8 cellular contexts compared by ENCODE assay signal in the genomic region with DNA sequence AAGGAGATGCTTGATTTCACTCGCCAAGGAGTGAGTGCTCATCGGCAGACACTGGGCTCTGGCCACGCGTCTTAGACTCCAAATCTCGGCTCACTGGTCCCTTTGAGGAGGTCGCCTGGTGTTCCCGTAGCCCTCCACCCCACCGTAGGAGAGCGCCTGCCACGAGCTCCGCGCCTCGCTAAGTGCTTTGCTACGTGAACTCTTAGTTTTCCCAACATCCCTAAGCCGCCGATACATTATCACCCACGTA. TPM values are rescaled to one million over a fixed set of nuclear protein-coding genes. Genes with fewer than 3 reads are reported as not detected.
A peak's percentile ranks its signal among the peaks of the same experiment; 100 is the strongest.
DNase-seq lines count a peak whose midpoint lies in the region; TF ChIP-seq lines count a peak whose summit lies in the region.

No MANE protein-coding gene starts in this region.

- TF ChIP-seq CTCF in epithelial cell of esophagus (IDR thresholded peaks at IDR 0.05; ENCODE audit: insufficient read depth, low read depth, low read length, missing control alignments) (no peak), osteoblast (IDR thresholded peaks at IDR 0.05; ENCODE audit: extremely low read depth, low read depth, low read length) (no peak)

- POLR2A ChIA-PET in CD8-positive, alpha-beta memory T cell (lab: Charles Lee), result no interaction called here

- H3K4me3 Mint-ChIP-seq in CD8-positive, alpha-beta memory T cell, result peak overlapping the region; percentile 51 to 88 (median 82)

- CTCF ChIA-PET in CD8-positive, alpha-beta memory T cell (lab: Charles Lee), result interaction anchor here (0.8 to 1.2 kb wide), 2 partner anchors 297 to 302 kb away, joined by 3 read pairs; no protein-coding TSS in a partner anchor

- H3K4me1 Mint-ChIP-seq in CD8-positive, alpha-beta memory T cell, result peaks cover 30 to 34% (median 31%) of the 10 kb centered on the region in 3 donors

- peak overlapping the region in 2 of 8 donors; percentile 23 to 53 for H3K27ac Mint-ChIP-seq in CD8-positive, alpha-beta memory T cell

- H3K9me3 Mint-ChIP-seq in CD8-positive, alpha-beta memory T cell, result no peaks in the 10 kb centered on the region

- H3K36me3 ChIP-seq in CD8-positive, alpha-beta memory T cell (ENCODE audit: insufficient read depth, low read length), result no peaks in the 10 kb centered on the region
- peaks cover 4% of the 10 kb centered on the region for H3K36me3 ChIP-seq in NT2/D1 (ENCODE audit: insufficient read depth, insufficient read length, low read length)
- no peaks in the 10 kb centered on the region for H3K36me3 ChIP-seq in osteoblast (ENCODE audit: insufficient read depth, low read length)

- no peaks in the 10 kb centered on the region for H3K9me3 ChIP-seq in CD8-positive, alpha-beta memory T cell (ENCODE audit: low read length)
- H3K9me3 ChIP-seq in NT2/D1 (ENCODE audit: insufficient read depth, low read length), result peaks cover 7% of the 10 kb centered on the region; the same call in 1 of the 2 replicates
- H3K9me3 ChIP-seq in osteoblast (ENCODE audit: low read depth, low read length), result no peaks in the 10 kb centered on the region

- peaks cover 22% of the 10 kb centered on the region for H3K4me1 ChIP-seq in CD8-positive, alpha-beta memory T cell (ENCODE audit: insufficient read depth, low read length)
- H3K4me1 ChIP-seq in NT2/D1 (ENCODE audit: insufficient read depth, insufficient read length) (no peaks in the 10 kb centered on the region), osteoblast (ENCODE audit: insufficient read depth, low read length) (peaks cover 24% of the 10 kb centered on the region)

- peaks cover 43% of the 10 kb centered on the region for H3K27me3 ChIP-seq in CD8-positive, alpha-beta memory T cell (ENCODE audit: insufficient read depth, low read length, poor library complexity, severe bottlenecking)
- H3K27me3 ChIP-seq in NT2/D1 (ENCODE audit: insufficient read depth, insufficient read length), result peaks cover 40% of the 10 kb centered on the region
- H3K27me3 ChIP-seq in osteoblast (ENCODE audit: insufficient read depth, low read length), result peaks cover 37% of the 10 kb centered on the region

- H2AFZ ChIP-seq in osteoblast (ENCODE audit: low read length), result peak overlapping the region; percentile 88

- H4K20me1 ChIP-seq in osteoblast (ENCODE audit: insufficient read depth, low read length), result no peaks in the 10 kb centered on the region

- peak overlapping the region; percentile 51 for H3K4me3 ChIP-seq in CD8-positive, alpha-beta memory T cell (ENCODE audit: low read length)
- peak overlapping the region; percentile 72 for H3K4me3 ChIP-seq in NT2/D1 (ENCODE audit: insufficient read length, low read depth)
- H3K4me3 ChIP-seq in epithelial cell of esophagus (ENCODE audit: low read length), result peak overlapping the region; percentile 49
- H3K4me3 ChIP-seq in osteoblast (ENCODE audit: insufficient read depth, low read length), result peak overlapping the region; percentile 66

- peak overlapping the region; percentile 87 for H3K9ac ChIP-seq in NT2/D1 (ENCODE audit: insufficient read length, low read depth)

- H3K36me3 Mint-ChIP-seq in CD8-positive, alpha-beta memory T cell, result peaks cover 0 to 3% (median 0%) of the 10 kb centered on the region in 3 donors

- no peaks in the 10 kb centered on the region for H3K79me2 ChIP-seq in osteoblast (ENCODE audit: insufficient read depth, low read length)

- H3K27me3 Mint-ChIP-seq in CD8-positive, alpha-beta memory T cell, result peaks cover 59 to 72% of the 10 kb centered on the region in 2 donors

- peak in 1 of 5 donors; percentile 2 for DNase-seq in CD8-positive, alpha-beta memory T cell
- DNase-seq in NT2/D1 (ENCODE audit: low read depth, low spot score) (no peak), epithelial cell of esophagus (ENCODE audit: low read depth) (no peak), osteoblast (ENCODE audit: insufficient read length, low spot score, missing footprints) (no peak), OCI-M2 (lab: John Stamatoyannopoulos, UW; ENCODE audit: unreplicated experiment) (no peak), glomerular visceral epithelial cell (ENCODE audit: extremely low spot score) (no peak), RPMI8226 (no peak), NCI-H524 (lab: John Stamatoyannopoulos, UW) (no peak)

- no peak overlapping the region for H3K27ac ChIP-seq in CD8-positive, alpha-beta memory T cell (ENCODE audit: low read depth, low read length)
- no peak overlapping the region for H3K27ac ChIP-seq in osteoblast (ENCODE audit: low read depth, low read length)

- H3K4me2 ChIP-seq in osteoblast (ENCODE audit: insufficient read depth, low read length), result peak overlapping the region; percentile 92

RNA-seq across cellular contexts. Expression of a gene that starts 0.8 kb away (rescaled TPM):
- total RNA-seq in CD8-positive, alpha-beta memory T cell, result not detected
- polyA plus RNA-seq in CD8-positive, alpha-beta memory T cell, result not detected
- 2.2 and 3.5 TPM in 2 replicates for total RNA-seq in osteoblast
